ENCODE assay signal across 13 cellular contexts in the genomic region with DNA sequence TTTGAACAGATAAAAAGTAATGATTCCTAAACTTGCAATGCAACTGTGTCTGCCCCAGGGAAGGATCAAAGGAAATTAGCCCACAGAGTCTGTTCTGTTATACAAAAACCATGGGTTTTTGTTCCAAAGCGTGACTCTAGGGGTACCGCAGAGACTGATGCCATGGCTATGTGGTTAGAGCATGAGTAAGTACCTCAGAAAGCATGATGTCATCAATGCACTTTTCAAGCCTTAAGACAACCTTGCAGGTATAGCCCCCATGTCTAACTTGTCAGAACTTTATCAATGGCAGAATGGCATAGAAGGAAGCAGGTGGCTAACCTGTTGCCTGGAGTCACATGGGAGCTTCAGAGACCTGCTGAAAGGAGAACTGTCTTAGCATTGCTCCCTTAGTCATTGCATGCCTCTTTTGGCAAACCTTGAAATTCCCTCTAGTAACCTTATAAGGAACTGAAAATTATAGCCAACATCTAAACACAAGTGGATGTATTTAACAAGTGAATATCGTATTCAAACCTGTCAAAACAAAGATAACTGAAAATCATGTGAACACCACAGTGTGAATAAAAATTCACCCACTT. TPM values are rescaled to one million over a fixed set of nuclear protein-coding genes. Genes with fewer than 3 reads are reported as not detected.
A peak's percentile ranks its signal among the peaks of the same experiment; 100 is the strongest.
DNase-seq lines count a peak whose midpoint lies in the region; ATAC-seq, FAIRE-seq and TF ChIP-seq lines count a peak whose summit lies in the region.
"Had no signal": no experiment of that assay in that cellular context is flagged by ENCODE, and none has a peak within 500 bp of the region (broad histone marks: within the 10 kb centered on the region; RNA-seq: fewer than 3 reads in every experiment).

No MANE protein-coding gene starts in this region.

- peaks cover 14% of the 10 kb centered on the region for H3K9me3 Mint-ChIP-seq in dendritic cell treated with granulocyte-macrophage colony-stimulating factor and Interleukin-4, amounts not matched to agents 40 ng/mL and 50 ng/mL, for 4 days
- H3K9me3 Mint-ChIP-seq: CD4-positive, alpha-beta T cell had no signal

- H3K27me3 Mint-ChIP-seq in dendritic cell treated with granulocyte-macrophage colony-stimulating factor and Interleukin-4, amounts not matched to agents 40 ng/mL and 50 ng/mL, for 4 days = no peaks in the 10 kb centered on the region
- H3K27me3 Mint-ChIP-seq: CD4-positive, alpha-beta T cell had no signal

- FAIRE-seq in frontal cortex (lab: Jason Lieb, UNC) = no peak
- FAIRE-seq: TTC549 had no signal

- intact Hi-C loops in dendritic cell treated with granulocyte-macrophage colony-stimulating factor and Interleukin-4, amounts not matched to agents 40 ng/mL and 50 ng/mL, for 4 days (cut with micrococcal nuclease) = loop anchor here (5.0 kb wide), 2 partner anchors 77 to 302 kb away; partner anchors contain the start of gene NEK10

- H3K36me3 Mint-ChIP-seq in dendritic cell treated with granulocyte-macrophage colony-stimulating factor and Interleukin-4, amounts not matched to agents 40 ng/mL and 50 ng/mL, for 4 days (ENCODE audit: low read depth) = no peaks in the 10 kb centered on the region

- DNase-seq in NCI-H146 (lab: John Stamatoyannopoulos, UW) (no peak), frontal cortex (ENCODE audit: low spot score in 2 of 2) (no peak)
- DNase-seq: CD4-positive, alpha-beta T cell; NCI-H2029 treated with DMSO at 0.1 percent for 48 hours; upper lobe of right lung had no signal

- TF ChIP-seq POLR2A in GM18505 (IDR thresholded peaks at IDR 0.05; ENCODE audit: borderline replicate concordance, extremely low read depth, insufficient read depth, insufficient read length) = no peak

- peaks cover 57% of the 10 kb centered on the region for H3K4me1 Mint-ChIP-seq in dendritic cell treated with granulocyte-macrophage colony-stimulating factor and Interleukin-4, amounts not matched to agents 40 ng/mL and 50 ng/mL, for 4 days (ENCODE audit: low read depth)

- H3K27ac Mint-ChIP-seq in dendritic cell treated with granulocyte-macrophage colony-stimulating factor and Interleukin-4, amounts not matched to agents 40 ng/mL and 50 ng/mL, for 4 days = peak overlapping the region; percentile 93
- H3K27ac Mint-ChIP-seq: CD4-positive, alpha-beta T cell had no signal

- ATAC-seq in GM18505 (IDR thresholded peaks at IDR 0.05; ENCODE audit: unreplicated experiment) = peak; percentile 48
- peak; percentile 35 for ATAC-seq in GM21367 (IDR thresholded peaks at IDR 0.05; ENCODE audit: unreplicated experiment)
- ATAC-seq in HG03159 (IDR thresholded peaks at IDR 0.05; ENCODE audit: unreplicated experiment) = peak; percentile 41
- ATAC-seq in HG03457 (IDR thresholded peaks at IDR 0.05; ENCODE audit: unreplicated experiment) = no peak
- ATAC-seq: Panc1, upper lobe of right lung had no signal

- H3K4me3 Mint-ChIP-seq in dendritic cell treated with granulocyte-macrophage colony-stimulating factor and Interleukin-4, amounts not matched to agents 40 ng/mL and 50 ng/mL, for 4 days = no peak overlapping the region
- H3K4me3 Mint-ChIP-seq: CD4-positive, alpha-beta T cell had no signal

RNA-seq across cellular contexts. Expression of gene EOMES, which starts 52.5 kb away (rescaled TPM):
- 6.9 TPM for total RNA-seq in frontal cortex
- total RNA-seq: cardiac muscle cell had no signal
